Comparison of ENCODE assay signal across 8 cellular contexts in genomic region chr2:152594022-152594712, GRCh38.
A peak's percentile ranks its signal among the peaks of the same experiment; 100 is the strongest.
DNase-seq lines count a peak whose midpoint lies in the region; ATAC-seq and TF ChIP-seq lines count a peak whose summit lies in the region.

No MANE protein-coding gene starts in this region.

- H3K27me3 ChIP-seq in ACC112 (ENCODE audit: insufficient read depth, low read length) (no peaks in the 10 kb centered on the region), adrenal gland (no peaks in the 10 kb centered on the region), parathyroid adenoma (ENCODE audit: control insufficient read depth, insufficient read depth, low read length) (no peaks in the 10 kb centered on the region)

- no peak overlapping the region for H3K9ac ChIP-seq in parathyroid adenoma

- H3K4me1 ChIP-seq in ACC112 (ENCODE audit: control insufficient read depth, insufficient read depth, low read length, unreplicated experiment): peaks cover 8% of the 10 kb centered on the region
- H3K4me1 ChIP-seq in adrenal gland (replicated peaks in 1 of 2): no peaks in the 10 kb centered on the region
- peaks cover 15% of the 10 kb centered on the region for H3K4me1 ChIP-seq in parathyroid adenoma

- H3K4me2 ChIP-seq in parathyroid adenoma (ENCODE audit: low read length): no peak overlapping the region

- no peaks in the 10 kb centered on the region for H3K79me2 ChIP-seq in ACC112 (ENCODE audit: control insufficient read depth, insufficient read depth, low read length, unreplicated experiment)
- no peaks in the 10 kb centered on the region for H3K79me2 ChIP-seq in parathyroid adenoma

- intact Hi-C loops in adrenal gland (cut with DNase I): no loop called here

- ATAC-seq in HG03378 (IDR thresholded peaks at IDR 0.05; ENCODE audit: unreplicated experiment): peak; percentile 85

- WGBS in adrenal gland, 4 donors: 67 to 76% (median 72%) methylated on average over 6 of the region's 6 CpGs

- H2AFZ ChIP-seq in ACC112 (ENCODE audit: low read length, unreplicated experiment) (no peak overlapping the region), parathyroid adenoma (peak overlapping the region; percentile 77)

- TF ChIP-seq CTCF in adrenal gland (IDR thresholded peaks at IDR 0.05): no peak
- peak; percentile 9 for TF ChIP-seq CTCF in parathyroid adenoma (IDR thresholded peaks at IDR 0.05)

- H3K4me3 ChIP-seq in ACC112 (ENCODE audit: low read depth, low read length): no peak overlapping the region
- H3K4me3 ChIP-seq in adrenal gland: no peak overlapping the region
- H3K4me3 ChIP-seq in parathyroid adenoma (ENCODE audit: low read depth, low read length): no peak overlapping the region

- DNase-seq in GM19238 (ENCODE audit: insufficient read length, low spot score) (peak; percentile 10), adrenal gland (peak in 5 of 7 donors; percentile 24 to 66 (median 35)), DMS153 treated with DMSO at 0.1 percent for 48 hours (lab: John Stamatoyannopoulos, UW; ENCODE audit: unreplicated experiment) (no peak), amniotic stem cell (lab: John Stamatoyannopoulos, UW) (no peak), NCI-H774 (lab: John Stamatoyannopoulos, UW) (no peak)

- no peaks in the 10 kb centered on the region for H3K9me3 ChIP-seq in adrenal gland (replicated peaks in 1 of 3)
- H3K9me3 ChIP-seq in parathyroid adenoma (ENCODE audit: control insufficient read depth, low read length): no peaks in the 10 kb centered on the region

- no peak for TF ChIP-seq POLR2A in adrenal gland (IDR thresholded peaks at IDR 0.05)

- peak overlapping the region; percentile 52 for H3K27ac ChIP-seq in ACC112 (ENCODE audit: low read depth, low read length)
- peak overlapping the region in 1 of 5 donors; percentile 57 for H3K27ac ChIP-seq in adrenal gland
- peak overlapping the region; percentile 92 for H3K27ac ChIP-seq in parathyroid adenoma

- H3K36me3 ChIP-seq in ACC112 (ENCODE audit: insufficient read depth, low read length) (0 out of 2 replicates have a peak, but pooled peaks cover 4% of the 10 kb centered on the region), adrenal gland (replicated peaks in 1 of 2) (no peaks in the 10 kb centered on the region), parathyroid adenoma (ENCODE audit: control insufficient read depth, insufficient read depth, low read length) (no peaks in the 10 kb centered on the region)

Comparison
In these comparisons a context has a peak if more than half of its experiments do, and no peak if none do; other contexts are left out.
1. DNase-seq: peak in GM19238 (single experiment) and adrenal gland (5 of 7); none in DMS153 treated with DMSO at 0.1 percent for 48 hours (single experiment), amniotic stem cell (single experiment) and NCI-H774 (single experiment).